ENCODE assay signal across 16 cellular contexts in the genomic region with DNA sequence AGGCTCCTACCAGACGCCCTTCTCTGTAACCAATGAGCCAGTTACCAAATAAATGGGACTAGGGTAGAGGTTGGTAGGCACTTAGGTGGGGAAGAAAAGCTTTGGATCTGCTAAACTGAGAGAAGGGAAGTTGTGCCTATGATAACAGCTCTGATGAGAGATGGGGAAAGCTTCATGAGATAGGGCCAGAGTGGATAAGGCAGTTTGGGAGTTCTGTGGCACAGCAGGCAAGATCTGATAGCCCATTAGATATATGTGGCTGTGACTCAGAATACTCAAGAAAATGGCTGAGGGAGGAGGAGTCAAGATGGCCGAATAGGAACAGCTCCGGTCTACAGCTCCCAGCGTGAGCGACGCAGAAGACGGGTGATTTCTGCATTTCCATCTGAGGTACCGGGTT.
DNase-seq lines count a peak whose midpoint lies in the region; ATAC-seq, FAIRE-seq and TF ChIP-seq lines count a peak whose summit lies in the region.
"Had no signal": no experiment of that assay in that cellular context is flagged by ENCODE, and none has a peak within 500 bp of the region (broad histone marks: within the 10 kb centered on the region; RNA-seq: fewer than 3 reads in every experiment).

No MANE protein-coding gene starts in this region.

- TF ChIP-seq CTCF in K562 (IDR thresholded peaks at IDR 0.05 in 2 of 3, conservative IDR thresholded peaks at IDR 0.05 in 1 of 3; ENCODE audit: insufficient read depth in 2 of 3, low read depth in 1 of 3, low read length in 3 of 3), result no peak

- no peaks in the 10 kb centered on the region for H3K9me1 ChIP-seq in K562 (ENCODE audit: control insufficient read depth, insufficient read depth, low read length)

- peak overlapping the region; percentile 95 for H2AFZ ChIP-seq in K562 (ENCODE audit: low read depth, low read length)

- CTCF ChIA-PET in K562 (lab: Yijun Ruan, JAX; ENCODE audit: low intra/inter-chr PET ratio), result no interaction called here

- H3K27me3 ChIP-seq in K562 (ENCODE audit: control insufficient read depth in 2 of 2, insufficient read depth in 2 of 2, low read length in 2 of 2), result no peaks in the 10 kb centered on the region

- no peaks in the 10 kb centered on the region for H3K9me3 ChIP-seq in K562 (replicated peaks; ENCODE audit: control insufficient read depth, insufficient read depth, low read depth, low read length)

- BruUV-seq in K562 (replicated peaks; lab: Mats Ljungman, UMichigan), result no TSS peak

- H3K4me3 ChIP-seq in K562, result peak overlapping the region; percentile 17; the same call in 1 of the 2 replicates

- DNase-seq in Daoy (ENCODE audit: low read depth), result peak; percentile 6
- peak; percentile 45 for DNase-seq in NCI-H146 (lab: John Stamatoyannopoulos, UW)
- peak; percentile 64 to 70 (median 68) for DNase-seq in K562 (ENCODE audit: extremely low read depth in 1 of 4, low spot score in 3 of 4)
- DNase-seq in iPS-NIHi7 (ENCODE audit: extremely low spot score), result peak; percentile 33
- no peak for DNase-seq in ACHN
- DNase-seq in naive thymus-derived CD8-positive, alpha-beta T cell, result no peak
- no peak for DNase-seq in NCI-H2081 treated with DMSO at 0.1 percent for 48 hours (lab: John Stamatoyannopoulos, UW)
- no peak for DNase-seq in RPMI8226
- DNase-seq: CD4-positive, CD25-positive, alpha-beta regulatory T cell; HCEC 1CT; IMR-90; NCI-H1436; NCI-H446; NCI-H774; SIG-M5 had no signal

- no peaks in the 10 kb centered on the region for H3K9me3 Mint-ChIP-seq in naive thymus-derived CD8-positive, alpha-beta T cell
- H3K9me3 Mint-ChIP-seq: CD4-positive, CD25-positive, alpha-beta regulatory T cell had no signal

- H3K4me2 ChIP-seq in K562 (ENCODE audit: insufficient read depth, low read length), result peak overlapping the region; percentile 78

- peak; percentile 72 for TF ChIP-seq POLR2A in K562 (conservative IDR thresholded peaks at IDR 0.05)

- peaks cover 0 to 9% (median 4%) of the 10 kb centered on the region in 5 donors for H3K27me3 Mint-ChIP-seq in naive thymus-derived CD8-positive, alpha-beta T cell

- H3K4me1 Mint-ChIP-seq in naive thymus-derived CD8-positive, alpha-beta T cell, result no peaks in the 10 kb centered on the region
- H3K4me1 Mint-ChIP-seq: CD4-positive, CD25-positive, alpha-beta regulatory T cell had no signal

- peak; percentile 65 for TF ChIP-seq EP300 in K562 (IDR thresholded peaks at IDR 0.05; ENCODE audit: low read length)

- no peak overlapping the region for H3K4me3 Mint-ChIP-seq in naive thymus-derived CD8-positive, alpha-beta T cell
- H3K4me3 Mint-ChIP-seq: CD4-positive, CD25-positive, alpha-beta regulatory T cell had no signal

- H3K9ac ChIP-seq in K562 (ENCODE audit: insufficient read depth in 1 of 2, low read depth in 2 of 2, low read length in 2 of 2), result peak overlapping the region in 1 of 2 experiments; percentile 13; a peak in 1 of 4 replicates

- 16% methylated on average over 7 of the region's 8 CpGs for WGBS in K562 (ENCODE audit: insufficient coverage, low coverage, missing lambda C conversion rate)

- H3K36me3 Mint-ChIP-seq in naive thymus-derived CD8-positive, alpha-beta T cell, result no peaks in the 10 kb centered on the region
- H3K36me3 Mint-ChIP-seq: CD4-positive, CD25-positive, alpha-beta regulatory T cell had no signal

- peak overlapping the region; percentile 67 for H3K27ac ChIP-seq in K562 (ENCODE audit: extremely low read depth, low read depth, low read length)

- peak; percentile 100 for ATAC-seq in K562
- ATAC-seq in naive thymus-derived CD8-positive, alpha-beta T cell, result no peak

- H3K79me2 ChIP-seq in K562 (ENCODE audit: control insufficient read depth, insufficient read depth, low read length), result no peaks in the 10 kb centered on the region

- H4K20me1 ChIP-seq in K562 (replicated peaks; ENCODE audit: control insufficient read depth, insufficient read depth, low read length), result no peaks in the 10 kb centered on the region

- in situ Hi-C loops in K562 (cut with MboI), result no loop called here
- in situ Hi-C loops in ACHN (cut with HindIII; ENCODE audit: low pct_ligation_motif_present, low pct_unique_long_range_greater_than_20kb, low sequenced_read_pairs), result no loop called here

- no peaks in the 10 kb centered on the region for H3K36me3 ChIP-seq in K562 (ENCODE audit: control insufficient read depth, insufficient read depth, low read length)

- no peak overlapping the region for H3K27ac Mint-ChIP-seq in naive thymus-derived CD8-positive, alpha-beta T cell
- H3K27ac Mint-ChIP-seq: CD4-positive, CD25-positive, alpha-beta regulatory T cell had no signal

- H3K4me1 ChIP-seq in K562 (replicated peaks in 1 of 2; ENCODE audit: control insufficient read depth in 2 of 2, insufficient read depth in 2 of 2, low read length in 2 of 2), result peaks cover 0 to 7% of the 10 kb centered on the region in 2 experiments; a peak in 3 of 5 replicates

- TF ChIP-seq RAD21 in K562 (CRISPR knock-in tag; conservative IDR thresholded peaks at IDR 0.05 in 1 of 2, IDR thresholded peaks at IDR 0.05 in 1 of 2), result 0 out of 4 replicates have a peak, but pooled peaks of 1 of the 2 experiments have one; percentile 23

- POLR2A ChIA-PET in K562 (lab: Yijun Ruan, JAX), result interaction anchor here (0.6 to 1.6 kb wide), 3 partner anchors 9 to 1071 kb away, joined by 3 to 4 read pairs (median 3); no protein-coding TSS in a partner anchor
- POLR2A ChIA-PET in naive thymus-derived CD8-positive, alpha-beta T cell (lab: Charles Lee), result no interaction called here

- no peak for FAIRE-seq in K562 (lab: Jason Lieb, UNC)
- FAIRE-seq: RCC 7860 had no signal

- intact Hi-C loops in K562 (cut with micrococcal nuclease), result no loop called here

TF ChIP-seq in K562, 482 proteins besides CTCF, POLR2A, EP300 and RAD21 (continues in another document):
- peak; percentile 95 for TF ChIP-seq NFRKB (IDR thresholded peaks at IDR 0.05; ENCODE audit: low read depth)
- TF ChIP-seq, protein P1, sequence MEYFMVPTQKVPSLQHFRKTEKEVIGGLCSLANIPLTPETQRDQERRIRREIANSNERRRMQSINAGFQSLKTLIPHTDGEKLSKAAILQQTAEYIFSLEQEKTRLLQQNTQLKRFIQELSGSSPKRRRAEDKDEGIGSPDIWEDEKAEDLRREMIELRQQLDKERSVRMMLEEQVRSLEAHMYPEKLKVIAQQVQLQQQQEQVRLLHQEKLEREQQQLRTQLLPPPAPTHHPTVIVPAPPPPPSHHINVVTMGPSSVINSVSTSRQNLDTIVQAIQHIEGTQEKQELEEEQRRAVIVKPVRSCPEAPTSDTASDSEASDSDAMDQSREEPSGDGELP (CRISPR knock-in tag; IDR thresholded peaks at IDR 0.05; ENCODE audit: borderline replicate concordance), result no peak
- TF ChIP-seq GTF2A2 (tag; IDR thresholded peaks at IDR 0.05), result peak; percentile 41; the same call in 1 of the 2 replicates
- no peak for TF ChIP-seq TSC22D4 (tag; IDR thresholded peaks at IDR 0.05)
- TF ChIP-seq, protein P2, sequence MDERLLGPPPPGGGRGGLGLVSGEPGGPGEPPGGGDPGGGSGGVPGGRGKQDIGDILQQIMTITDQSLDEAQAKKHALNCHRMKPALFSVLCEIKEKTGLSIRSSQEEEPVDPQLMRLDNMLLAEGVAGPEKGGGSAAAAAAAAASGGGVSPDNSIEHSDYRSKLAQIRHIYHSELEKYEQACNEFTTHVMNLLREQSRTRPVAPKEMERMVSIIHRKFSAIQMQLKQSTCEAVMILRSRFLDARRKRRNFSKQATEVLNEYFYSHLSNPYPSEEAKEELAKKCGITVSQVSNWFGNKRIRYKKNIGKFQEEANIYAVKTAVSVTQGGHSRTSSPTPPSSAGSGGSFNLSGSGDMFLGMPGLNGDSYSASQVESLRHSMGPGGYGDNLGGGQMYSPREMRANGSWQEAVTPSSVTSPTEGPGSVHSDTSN (CRISPR knock-in tag; IDR thresholded peaks at IDR 0.05; ENCODE audit: low read depth), result no peak
- TF ChIP-seq, protein P2 (tag; conservative IDR thresholded peaks at IDR 0.05; ENCODE audit: low read depth), result peak; percentile 80
- TF ChIP-seq, protein P3, sequence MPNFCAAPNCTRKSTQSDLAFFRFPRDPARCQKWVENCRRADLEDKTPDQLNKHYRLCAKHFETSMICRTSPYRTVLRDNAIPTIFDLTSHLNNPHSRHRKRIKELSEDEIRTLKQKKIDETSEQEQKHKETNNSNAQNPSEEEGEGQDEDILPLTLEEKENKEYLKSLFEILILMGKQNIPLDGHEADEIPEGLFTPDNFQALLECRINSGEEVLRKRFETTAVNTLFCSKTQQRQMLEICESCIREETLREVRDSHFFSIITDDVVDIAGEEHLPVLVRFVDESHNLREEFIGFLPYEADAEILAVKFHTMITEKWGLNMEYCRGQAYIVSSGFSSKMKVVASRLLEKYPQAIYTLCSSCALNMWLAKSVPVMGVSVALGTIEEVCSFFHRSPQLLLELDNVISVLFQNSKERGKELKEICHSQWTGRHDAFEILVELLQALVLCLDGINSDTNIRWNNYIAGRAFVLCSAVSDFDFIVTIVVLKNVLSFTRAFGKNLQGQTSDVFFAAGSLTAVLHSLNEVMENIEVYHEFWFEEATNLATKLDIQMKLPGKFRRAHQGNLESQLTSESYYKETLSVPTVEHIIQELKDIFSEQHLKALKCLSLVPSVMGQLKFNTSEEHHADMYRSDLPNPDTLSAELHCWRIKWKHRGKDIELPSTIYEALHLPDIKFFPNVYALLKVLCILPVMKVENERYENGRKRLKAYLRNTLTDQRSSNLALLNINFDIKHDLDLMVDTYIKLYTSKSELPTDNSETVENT (CRISPR knock-in tag; IDR thresholded peaks at IDR 0.05), result no peak
- no peak for TF ChIP-seq ZBTB7A (IDR thresholded peaks at IDR 0.05; ENCODE audit: borderline replicate concordance, control insufficient read depth, low read depth, low read length)
- no peak for TF ChIP-seq CEBPB (tag; IDR thresholded peaks at IDR 0.05)
- TF ChIP-seq, protein P4, sequence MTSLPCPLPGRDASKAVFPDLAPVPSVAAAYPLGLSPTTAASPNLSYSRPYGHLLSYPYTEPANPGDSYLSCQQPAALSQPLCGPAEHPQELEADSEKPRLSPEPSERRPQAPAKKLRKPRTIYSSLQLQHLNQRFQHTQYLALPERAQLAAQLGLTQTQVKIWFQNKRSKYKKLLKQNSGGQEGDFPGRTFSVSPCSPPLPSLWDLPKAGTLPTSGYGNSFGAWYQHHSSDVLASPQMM (CRISPR knock-in tag; IDR thresholded peaks at IDR 0.05), result no peak
- TF ChIP-seq KDM5B (IDR thresholded peaks at IDR 0.05; ENCODE audit: insufficient replicate concordance, low read depth, low read length), result peak; percentile 31
- TF ChIP-seq LEF1 (IDR thresholded peaks at IDR 0.05), result peak; percentile 27; the same call in 1 of the 2 replicates
- TF ChIP-seq BRD4 (IDR thresholded peaks at IDR 0.05), result no peak

Comparison
In these comparisons a context has a peak if more than half of its experiments do, and no peak if none do; other contexts are left out.
1. DNase-seq: peak in Daoy (single experiment), NCI-H146 (single experiment), K562 (4 of 4) and iPS-NIHi7 (single experiment); none in ACHN (single experiment), naive thymus-derived CD8-positive, alpha-beta T cell (0 of 10), NCI-H2081 treated with DMSO at 0.1 percent for 48 hours (single experiment) and RPMI8226 (single experiment).